In the genomic region with DNA sequence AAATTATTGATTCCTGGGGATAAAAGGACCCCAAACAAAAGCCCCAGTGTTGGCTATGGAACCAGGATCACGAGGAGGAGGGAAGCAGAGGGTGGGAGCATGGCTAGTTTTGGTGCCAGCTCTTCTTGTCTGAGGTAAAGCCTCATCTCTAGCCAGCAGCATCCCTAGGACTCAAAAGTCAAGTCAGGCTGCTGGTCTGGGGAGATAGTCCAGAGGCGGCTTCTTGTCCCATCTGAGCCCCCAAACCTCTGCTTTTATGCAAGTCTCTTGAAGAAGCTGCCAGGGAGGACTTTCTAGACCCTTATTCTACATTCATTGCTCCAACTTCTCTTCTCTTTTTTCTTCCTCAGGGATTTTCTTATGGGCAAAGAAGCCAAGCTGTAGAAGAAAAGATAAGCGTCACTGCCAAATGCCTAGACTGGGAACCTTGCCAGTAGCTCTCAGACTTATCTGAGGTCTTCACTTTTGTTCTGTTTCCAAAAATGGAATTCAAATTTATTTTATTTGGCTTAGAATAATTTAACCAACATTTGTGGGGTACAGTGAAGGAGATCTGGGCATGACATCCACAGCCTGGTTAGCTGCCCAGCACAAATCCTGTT, we compare ENCODE assay signal across 9 cellular contexts. TPM values are rescaled to one million over a fixed set of nuclear protein-coding genes. Genes with fewer than 3 reads are reported as not detected.
DNase-seq lines count a peak whose midpoint lies in the region; ATAC-seq and TF ChIP-seq lines count a peak whose summit lies in the region.
"Had no signal": no experiment of that assay in that cellular context is flagged by ENCODE, and none has a peak within 500 bp of the region (broad histone marks: within the 10 kb centered on the region; RNA-seq: fewer than 3 reads in every experiment).

No MANE protein-coding gene starts in this region.

- H3K4me1 ChIP-seq in BLaER1 (peaks cover 10% of the 10 kb centered on the region), Peyer's patch (peaks cover 0 to 16% (median 2%) of the 10 kb centered on the region in 4 donors), neuronal stem cell (ENCODE audit: control insufficient read depth in 2 of 2, insufficient read depth in 1 of 2, low read depth in 1 of 2, low read length in 2 of 2) (peaks cover 5 to 6% of the 10 kb centered on the region in 2 donors)

- DNase-seq in Peyer's patch = no peak
- DNase-seq in epithelial cell of prostate (ENCODE audit: low read depth, low spot score) = no peak
- DNase-seq in neuronal stem cell (ENCODE audit: low spot score) = no peak
- DNase-seq in HK-2 (ENCODE audit: unreplicated experiment) = no peak
- DNase-seq in CD1c-positive myeloid dendritic cell (ENCODE audit: extremely low spot score) = no peak
- DNase-seq in hepatic stellate cell (ENCODE audit: low spot score) = no peak

- H3K9ac ChIP-seq in BLaER1 (0 out of 2 replicates have a peak overlapping the region, but pooled peaks have one; percentile 35), neuronal stem cell (ENCODE audit: low read depth, low read length, poor library complexity) (no peak overlapping the region)

- no peak overlapping the region for H4K8ac ChIP-seq in neuronal stem cell (ENCODE audit: low read depth, low read length)

- WGBS in neuronal stem cell (ENCODE audit: extremely low coverage in 2 of 2, insufficient read length in 2 of 2, insufficient replicate concordance in 1 of 2), 2 donors = no CpG with 5 or more reads among the region's 3 CpGs

- no peaks in the 10 kb centered on the region for H3K27me3 ChIP-seq in BLaER1
- no peaks in the 10 kb centered on the region for H3K27me3 ChIP-seq in Peyer's patch
- H3K27me3 ChIP-seq in neuronal stem cell (ENCODE audit: control insufficient read depth in 3 of 3, insufficient read depth in 3 of 3, low read depth in 1 of 3, low read length in 3 of 3) = peaks cover 0 to 27% (median 0%) of the 10 kb centered on the region in 3 experiments

- no peak overlapping the region for H3K27ac ChIP-seq in BLaER1
- H3K27ac ChIP-seq in Peyer's patch = peak overlapping the region; percentile 19 to 82 (median 72)
- H3K27ac ChIP-seq in epithelial cell of prostate = peak overlapping the region; percentile 86
- peak overlapping the region; percentile 57 for H3K27ac ChIP-seq in neuronal stem cell (replicated peaks; ENCODE audit: low read length)

- no peak overlapping the region for H4K91ac ChIP-seq in neuronal stem cell (ENCODE audit: low read depth, low read length, poor library complexity)

- no peak overlapping the region for H3K4ac ChIP-seq in neuronal stem cell (ENCODE audit: low read length)

- no peak for TF ChIP-seq CTCF in Peyer's patch (IDR thresholded peaks at IDR 0.05)

- H2BK15ac ChIP-seq in neuronal stem cell (ENCODE audit: low read length) = no peak overlapping the region

- H3K9me3 ChIP-seq in BLaER1 (no peaks in the 10 kb centered on the region), Peyer's patch (no peaks in the 10 kb centered on the region), neuronal stem cell (replicated peaks in 1 of 2; ENCODE audit: control insufficient read depth in 2 of 2, insufficient read depth in 1 of 2, low read depth in 1 of 2, low read length in 2 of 2) (no peaks in the 10 kb centered on the region)

- peak overlapping the region; percentile 19 for H3K18ac ChIP-seq in neuronal stem cell (ENCODE audit: low read length)

- no peaks in the 10 kb centered on the region for H3K79me1 ChIP-seq in neuronal stem cell (ENCODE audit: low read depth, low read length)

- H2AFZ ChIP-seq in neuronal stem cell (ENCODE audit: low read length) = peak overlapping the region; percentile 87

- H3K4me2 ChIP-seq in BLaER1 = peak overlapping the region; percentile 32; the same call in 1 of the 2 replicates
- H3K4me2 ChIP-seq in neuronal stem cell (ENCODE audit: insufficient read depth, low read length, poor library complexity, severe bottlenecking) = no peak overlapping the region

- H2AK5ac ChIP-seq in neuronal stem cell (ENCODE audit: low read depth, low read length) = no peak overlapping the region

- H3K36me3 ChIP-seq in BLaER1 (no peaks in the 10 kb centered on the region), Peyer's patch (no peaks in the 10 kb centered on the region), neuronal stem cell (replicated peaks in 1 of 2; ENCODE audit: control insufficient read depth in 2 of 2, insufficient read depth in 2 of 2, low read length in 2 of 2) (no peaks in the 10 kb centered on the region)

- no peak overlapping the region for H2BK120ac ChIP-seq in neuronal stem cell (ENCODE audit: low read depth, low read length)

- H2BK5ac ChIP-seq in neuronal stem cell (ENCODE audit: low read length) = no peak overlapping the region

- H3K23ac ChIP-seq in neuronal stem cell (ENCODE audit: low read depth, low read length, poor library complexity) = no peak overlapping the region

- no peak overlapping the region for H3K14ac ChIP-seq in neuronal stem cell (ENCODE audit: low read length)

- no peaks in the 10 kb centered on the region for H4K20me1 ChIP-seq in BLaER1

- H3K4me3 ChIP-seq in BLaER1 (no peak overlapping the region), Peyer's patch (no peak overlapping the region), neuronal stem cell (ENCODE audit: low read length in 2 of 2) (no peak overlapping the region)

- H2BK12ac ChIP-seq in neuronal stem cell (ENCODE audit: low read length) = no peak overlapping the region

- ATAC-seq in HG03039 (IDR thresholded peaks at IDR 0.05; ENCODE audit: unreplicated experiment) = no peak

- TF ChIP-seq POLR2A in Peyer's patch (IDR thresholded peaks at IDR 0.05) = no peak

RNA-seq across cellular contexts. Expression of a gene that starts 6.9 kb away (rescaled TPM):
- 1 to 10 TPM in 2 of 4 donors, under 1 TPM in 1, not detected in 1; 0.85 to 7.4 (median 1.2) TPM for total RNA-seq in Peyer's patch
- 2.1 TPM for polyA plus RNA-seq in neuronal stem cell (2013, experiment 1 of 2)
- 2.2 TPM for polyA plus RNA-seq in neuronal stem cell (2013, experiment 2 of 2)
- total RNA-seq: SK-MEL-5 had no signal

RNA-seq across cellular contexts. Expression of a gene that starts 17.3 kb away (rescaled TPM):
- 10 to 100 TPM in 3 of 4 donors, 1 to 10 TPM in 1; 4.2 to 23.9 (median 22.9) TPM for total RNA-seq in Peyer's patch
- 0.01 TPM for polyA plus RNA-seq in neuronal stem cell (2013, experiment 1 of 2)
- polyA plus RNA-seq in neuronal stem cell (2013, experiment 2 of 2) = 0.04 TPM

RNA-seq across cellular contexts. Expression of a gene that starts 25.9 kb away (rescaled TPM):
- total RNA-seq in Peyer's patch = 10 to 100 TPM; 21.5 to 33.8 (median 27.1) TPM
- polyA plus RNA-seq in neuronal stem cell (2013, experiment 1 of 2) = 13.5 TPM
- 12.5 TPM for polyA plus RNA-seq in neuronal stem cell (2013, experiment 2 of 2)

RNA-seq across cellular contexts. Expression of a gene that starts 33.7 kb away (rescaled TPM):
- 10 to 100 TPM in 3 of 4 donors, 1 to 10 TPM in 1; 8.9 to 35.5 (median 17.2) TPM for total RNA-seq in Peyer's patch
- 56.5 TPM for polyA plus RNA-seq in neuronal stem cell (2013, experiment 1 of 2)
- 54.9 TPM for polyA plus RNA-seq in neuronal stem cell (2013, experiment 2 of 2)

RNA-seq across cellular contexts. Expression of a gene that starts 34.7 kb away (rescaled TPM):
- 100 to 1,000 TPM in 1 of 4 donors, 10 to 100 TPM in 3; 47.6 to 105 (median 57.0) TPM for total RNA-seq in Peyer's patch
- 178 TPM for polyA plus RNA-seq in neuronal stem cell (2013, experiment 1 of 2)
- 188 TPM for polyA plus RNA-seq in neuronal stem cell (2013, experiment 2 of 2)
